ENCODE assay signal across 9 cellular contexts in genomic region chr22:49976439-49977175, GRCh38. TPM values are rescaled to one million over a fixed set of nuclear protein-coding genes. Genes with fewer than 3 reads are reported as not detected.
A peak's percentile ranks its signal among the peaks of the same experiment; 100 is the strongest.
DNase-seq lines count a peak whose midpoint lies in the region; ATAC-seq and TF ChIP-seq lines count a peak whose summit lies in the region.
"Had no signal": no experiment of that assay in that cellular context is flagged by ENCODE, and none has a peak within 500 bp of the region (broad histone marks: within the 10 kb centered on the region; RNA-seq: fewer than 3 reads in every experiment).

No MANE protein-coding gene starts in this region.

- no peak overlapping the region for H3K9ac ChIP-seq in BLaER1 treated with 17β-estradiol and CSF1 and Interleukin-3, amounts not matched to agents 10 nM and 100 nM

- H3K4me1 Mint-ChIP-seq in naive B cell = peaks cover 15 to 17% (median 16%) of the 10 kb centered on the region in 3 donors

- H3K27me3 Mint-ChIP-seq in naive B cell = no peaks in the 10 kb centered on the region

- peaks cover 19 to 25% (median 22%) of the 10 kb centered on the region in 11 experiments for H3K9me3 ChIP-seq in BLaER1 treated with 17β-estradiol and CSF1 and Interleukin-3, amounts not matched to agents 10 nM and 100 nM (replicated peaks in 1 of 11)

- no peak for TF ChIP-seq EP300 in Ishikawa (IDR thresholded peaks at IDR 0.05; ENCODE audit: borderline replicate concordance)

- no peak for TF ChIP-seq RAD21 in Ishikawa (IDR thresholded peaks at IDR 0.05; ENCODE audit: low read depth)

- peaks cover 8 to 11% of the 10 kb centered on the region in 2 donors for H3K36me3 Mint-ChIP-seq in naive B cell

- peaks cover 5 to 12% (median 10%) of the 10 kb centered on the region in 11 experiments; a peak in 21 of 22 replicates for H3K27me3 ChIP-seq in BLaER1 treated with 17β-estradiol and CSF1 and Interleukin-3, amounts not matched to agents 10 nM and 100 nM

- peaks cover 0 to 4% (median 0%) of the 10 kb centered on the region in 11 experiments; a peak in 2 of 22 replicates for H4K20me1 ChIP-seq in BLaER1 treated with 17β-estradiol and CSF1 and Interleukin-3, amounts not matched to agents 10 nM and 100 nM

- no peak overlapping the region for H3K4me3 ChIP-seq in BLaER1 treated with 17β-estradiol and CSF1 and Interleukin-3, amounts not matched to agents 10 nM and 100 nM

- peaks cover 21 to 25% (median 23%) of the 10 kb centered on the region in 10 experiments for H3K4me1 ChIP-seq in BLaER1 treated with 17β-estradiol and CSF1 and Interleukin-3, amounts not matched to agents 10 nM and 100 nM

- peak overlapping the region in 2 of 11 experiments; percentile 38 to 55; a peak in 1 of 22 replicates for H3K27ac ChIP-seq in BLaER1 treated with 17β-estradiol and CSF1 and Interleukin-3, amounts not matched to agents 10 nM and 100 nM

- ATAC-seq in naive B cell (ENCODE audit: low read depth in 2 of 2) (peak; percentile 80 to 86), GM19324 (IDR thresholded peaks at IDR 0.05; ENCODE audit: low FRiP score, unreplicated experiment) (no peak), HG03432 (IDR thresholded peaks at IDR 0.05; ENCODE audit: unreplicated experiment) (no peak)

- peak overlapping the region; percentile 33 to 74 (median 63); a peak in 17 of 22 replicates for H3K4me2 ChIP-seq in BLaER1 treated with 17β-estradiol and CSF1 and Interleukin-3, amounts not matched to agents 10 nM and 100 nM

- peak overlapping the region; percentile 8 to 92 (median 74) for H3K27ac Mint-ChIP-seq in naive B cell

- DNase-seq in activated CD4-positive, alpha-beta T cell treated with anti-CD3 and anti-CD28 coated beads, Interleukin-2, amount 50 U/mL, for 24 hours (ENCODE audit: low read depth in 1 of 2, low spot score in 1 of 2) = peak; percentile 22 to 77
- peak; percentile 53 for DNase-seq in naive B cell
- DNase-seq in NCI-H1092 treated with DMSO at 0.1 percent for 48 hours (lab: John Stamatoyannopoulos, UW) = no peak
- DNase-seq in COLO668 (lab: John Stamatoyannopoulos, UW; ENCODE audit: unreplicated experiment) = no peak

- H3K9me3 Mint-ChIP-seq in naive B cell = peaks cover 2 to 15% (median 7%) of the 10 kb centered on the region in 7 donors

- H3K4me3 Mint-ChIP-seq in naive B cell = peak overlapping the region in 7 of 8 donors; percentile 6 to 62 (median 26)

- no peaks in the 10 kb centered on the region for H3K36me3 ChIP-seq in BLaER1 treated with 17β-estradiol and CSF1 and Interleukin-3, amounts not matched to agents 10 nM and 100 nM

TF ChIP-seq in Ishikawa, 13 proteins besides CTCF, POLR2A, EP300 and RAD21:
- TF ChIP-seq MAX (IDR thresholded peaks at IDR 0.05) = peak; percentile 27
- TF ChIP-seq CREB1 (IDR thresholded peaks at IDR 0.05; ENCODE audit: low read depth) = no peak

RNA-seq across cellular contexts. Expression of gene PIM3, which starts 16.0 kb away (rescaled TPM):
- polyA plus RNA-seq in naive B cell (ENCODE audit: low read depth in 6 of 6) = 10 to 100 TPM; 46.7 to 60.7 (median 55.0) TPM

RNA-seq across cellular contexts. Expression of gene IL17REL, which starts 36.0 kb away (rescaled TPM):
- polyA plus RNA-seq in naive B cell (ENCODE audit: low read depth in 6 of 6) = not detected
- polyA plus RNA-seq: keratinocyte had no signal

RNA-seq across cellular contexts. Expression of gene CRELD2, which starts 58.2 kb away (rescaled TPM):
- polyA plus RNA-seq in naive B cell (ENCODE audit: low read depth in 6 of 6) = 10 to 100 TPM; 21.9 to 33.8 (median 28.0) TPM

RNA-seq across cellular contexts. Expression of gene ALG12, which starts 58.4 kb away (rescaled TPM):
- 10 to 100 TPM; 10.1 to 17.5 (median 13.0) TPM for polyA plus RNA-seq in naive B cell (ENCODE audit: low read depth in 6 of 6)

Comparison
In these comparisons a context has a peak if more than half of its experiments do, and no peak if none do; other contexts are left out.
1. DNase-seq: peak in activated CD4-positive, alpha-beta T cell treated with anti-CD3 and anti-CD28 coated beads, Interleukin-2, amount 50 U/mL, for 24 hours (2 of 2) and naive B cell (single experiment); none in NCI-H1092 treated with DMSO at 0.1 percent for 48 hours (single experiment) and COLO668 (single experiment).
2. ATAC-seq: peak in naive B cell (2 of 2); none in GM19324 (single experiment) and HG03432 (single experiment).